ENCODE assay signal across 9 cellular contexts in the genomic region with DNA sequence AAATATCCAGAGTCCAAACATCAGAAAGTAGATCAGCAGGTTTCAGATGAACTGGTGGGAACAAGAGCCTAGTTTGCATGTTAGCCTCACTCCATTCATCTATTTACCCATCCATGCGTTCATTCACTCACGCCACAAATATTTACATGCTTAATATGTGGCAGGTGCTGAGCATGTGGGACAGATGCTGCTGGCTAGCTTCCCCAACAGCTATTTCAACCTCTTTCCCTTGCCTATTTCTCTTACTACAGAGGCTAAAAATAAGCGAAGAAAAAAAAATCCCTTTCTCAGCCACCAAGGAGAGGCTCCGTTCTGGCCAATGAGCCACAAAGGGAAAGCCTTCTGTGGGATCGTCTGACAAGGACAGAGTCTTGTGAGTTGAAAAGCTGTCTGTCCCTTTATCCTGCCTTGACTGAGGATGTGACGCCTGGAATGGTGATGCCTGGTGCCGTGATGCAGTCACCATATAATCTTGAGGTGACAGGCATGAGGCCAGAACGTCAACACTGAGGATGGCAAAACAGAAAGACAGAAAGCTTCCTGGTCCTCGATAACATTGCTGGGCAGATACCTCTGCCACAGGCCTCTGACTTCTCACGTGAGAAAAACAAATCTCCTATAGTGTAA.
DNase-seq lines count a peak whose midpoint lies in the region; ATAC-seq, FAIRE-seq and TF ChIP-seq lines count a peak whose summit lies in the region.
"Had no signal": no experiment of that assay in that cellular context is flagged by ENCODE, and none has a peak within 500 bp of the region (broad histone marks: within the 10 kb centered on the region; RNA-seq: fewer than 3 reads in every experiment).

No MANE protein-coding gene starts in this region.

- H3K9ac ChIP-seq in Karpas-422 (ENCODE audit: low read length): peak overlapping the region; percentile 39

- H3K27me3 ChIP-seq in Karpas-422 (ENCODE audit: low read length): no peaks in the 10 kb centered on the region
- no peaks in the 10 kb centered on the region for H3K27me3 ChIP-seq in suprapubic skin

- H3K36me3 ChIP-seq in Karpas-422 (ENCODE audit: insufficient read depth, low read length): no peaks in the 10 kb centered on the region
- H3K36me3 ChIP-seq in suprapubic skin: peaks cover 7% of the 10 kb centered on the region

- H3K27ac Mint-ChIP-seq in MCF 10A (ENCODE audit: low read depth, unreplicated experiment): no peak overlapping the region

- in situ Hi-C loops in KBM-7 (cut with MboI; ENCODE audit: low pct_unique_long_range_greater_than_20kb, low sequenced_read_pairs): no loop called here

- BruUV-seq in MCF 10A (replicated peaks; lab: Mats Ljungman, UMichigan): no TSS peak

- TF ChIP-seq POLR2A in GM12891 (IDR thresholded peaks at IDR 0.05; ENCODE audit: low read depth, low read length): no peak
- no peak for TF ChIP-seq POLR2A in suprapubic skin (IDR thresholded peaks at IDR 0.05)

- peak overlapping the region; percentile 51 for H3K4me2 ChIP-seq in Karpas-422 (ENCODE audit: low read depth, low read length, poor library complexity, severe bottlenecking)

- POLR2A ChIA-PET in MCF 10A (lab: Yijun Ruan, JAX): interaction anchor here (1.0 kb wide), 1 partner anchor 75 kb away, joined by 3 read pairs; no protein-coding TSS in a partner anchor

- intact Hi-C loops in MCF 10A (cut with micrococcal nuclease): no loop called here

- H3K9me3 Mint-ChIP-seq in MCF 10A (ENCODE audit: unreplicated experiment): no peaks in the 10 kb centered on the region

- DNase-seq in GM12891 (ENCODE audit: insufficient read length, low spot score) (peak; percentile 19), Karpas-422 (no peak), fibroblast of mammary gland (ENCODE audit: low read depth) (peak; percentile 18), MCF 10A (ENCODE audit: unreplicated experiment) (no peak), GM19240 (ENCODE audit: insufficient read length, low spot score) (no peak), KBM-7 (no peak), suprapubic skin (ENCODE audit: low spot score in 2 of 2) (no peak)

- H3K79me2 ChIP-seq in Karpas-422 (ENCODE audit: low read length): no peaks in the 10 kb centered on the region

- ATAC-seq in GM21619 (IDR thresholded peaks at IDR 0.05; ENCODE audit: unreplicated experiment): peak; percentile 82

- no peak for TF ChIP-seq EP300 in suprapubic skin (IDR thresholded peaks at IDR 0.05)

- no peaks in the 10 kb centered on the region for H4K20me1 ChIP-seq in Karpas-422 (ENCODE audit: insufficient read depth, low read depth, low read length)

- H3K4me3 ChIP-seq in Karpas-422 (ENCODE audit: low read length): peak overlapping the region; percentile 18; the same call in 1 of the 2 replicates
- H3K4me3 ChIP-seq in fibroblast of mammary gland (ENCODE audit: control insufficient read depth, low read depth, low read length): no peak overlapping the region
- no peak overlapping the region for H3K4me3 ChIP-seq in suprapubic skin

- H3K4me1 ChIP-seq in Karpas-422 (ENCODE audit: low read length) (peaks cover 20% of the 10 kb centered on the region), suprapubic skin (no peaks in the 10 kb centered on the region)

- CTCF ChIA-PET in MCF 10A (lab: Yijun Ruan, JAX): interaction anchor here (0.7 to 0.9 kb wide), 3 partner anchors 10 to 65 kb away, joined by 3 to 6 read pairs (median 3); no protein-coding TSS in a partner anchor

- peak overlapping the region; percentile 38; the same call in 1 of the 2 replicates for H2AFZ ChIP-seq in Karpas-422 (ENCODE audit: low read length)

- no peaks in the 10 kb centered on the region for H3K9me2 ChIP-seq in Karpas-422 (replicated peaks; ENCODE audit: insufficient read depth, low read length)

- H3K27ac ChIP-seq in Karpas-422 (ENCODE audit: low read length): no peak overlapping the region
- no peak overlapping the region for H3K27ac ChIP-seq in suprapubic skin
- H3K27ac ChIP-seq: VCaP had no signal

- no peaks in the 10 kb centered on the region for H3K9me3 ChIP-seq in Karpas-422 (ENCODE audit: low read length)
- H3K9me3 ChIP-seq in suprapubic skin: no peaks in the 10 kb centered on the region

- peaks cover 39% of the 10 kb centered on the region for H3K36me3 Mint-ChIP-seq in MCF 10A (ENCODE audit: insufficient read depth, unreplicated experiment)

- H3K27me3 Mint-ChIP-seq in MCF 10A (ENCODE audit: insufficient read depth, unreplicated experiment): no peaks in the 10 kb centered on the region

- WGBS in suprapubic skin: 72% methylated on average over 10 of the region's 10 CpGs

- peak; percentile 93 for FAIRE-seq in GM12891 (lab: Jason Lieb, UNC)

- no peak for TF ChIP-seq CTCF in fibroblast of mammary gland (conservative IDR thresholded peaks at IDR 0.05; ENCODE audit: control insufficient read depth, insufficient read depth, low read depth, low read length)
- TF ChIP-seq CTCF in MCF 10A (IDR thresholded peaks at IDR 0.05; ENCODE audit: unreplicated experiment): no peak
- TF ChIP-seq CTCF in suprapubic skin (IDR thresholded peaks at IDR 0.05): no peak

- peaks cover 13% of the 10 kb centered on the region for H3K4me1 Mint-ChIP-seq in MCF 10A (ENCODE audit: insufficient read depth, unreplicated experiment)

- H3K4me3 Mint-ChIP-seq in MCF 10A (ENCODE audit: unreplicated experiment): no peak overlapping the region

TF ChIP-seq in GM12891, 5 proteins besides CTCF, POLR2A, EP300 and RAD21:
- peak; percentile 72 for TF ChIP-seq POU2F2 (IDR thresholded peaks at IDR 0.05; ENCODE audit: low read depth, low read length)
- TF ChIP-seq TAF1 (IDR thresholded peaks at IDR 0.05; ENCODE audit: low read depth, low read length): no peak

Comparison
In these comparisons a context has a peak if more than half of its experiments do, and no peak if none do; other contexts are left out.
1. DNase-seq: peak in GM12891 (single experiment) and fibroblast of mammary gland (single experiment); none in Karpas-422 (single experiment), MCF 10A (single experiment), GM19240 (single experiment), KBM-7 (single experiment) and suprapubic skin (0 of 2).